Comparison of ENCODE assay signal across 8 cellular contexts in the genomic region with DNA sequence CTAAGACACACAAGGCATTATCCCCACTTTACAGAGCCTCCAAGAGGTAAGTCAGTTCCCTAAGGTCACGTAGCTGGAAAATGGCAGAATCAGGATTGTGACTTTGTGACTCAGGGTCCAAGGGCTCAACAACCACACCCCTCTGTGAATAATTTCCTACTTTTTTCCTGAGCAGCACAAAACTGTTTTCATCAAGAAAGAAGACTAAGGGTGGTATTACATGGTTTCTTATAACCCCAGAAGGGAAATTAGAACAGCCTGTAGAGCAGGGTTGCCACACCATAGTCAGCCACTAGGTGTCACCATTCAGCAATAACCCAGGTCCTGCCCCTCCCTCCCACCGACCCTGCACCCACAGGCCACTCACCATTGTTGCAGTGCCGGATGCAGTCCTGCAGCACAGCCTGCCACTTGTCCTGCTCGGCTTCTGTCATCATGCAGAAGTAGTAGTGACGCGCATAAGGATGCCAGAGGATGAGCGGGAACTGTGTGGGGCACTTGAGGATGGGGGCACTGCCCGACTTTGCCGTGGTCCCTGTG.
DNase-seq lines count a peak whose midpoint lies in the region; ATAC-seq and TF ChIP-seq lines count a peak whose summit lies in the region.

No MANE protein-coding gene starts in this region.

- H2AFZ ChIP-seq in neural cell (ENCODE audit: low read depth, low read length) = no peak overlapping the region

- H3K4me3 ChIP-seq in astrocyte of the spinal cord (ENCODE audit: low read depth, low read length) (no peak overlapping the region), neural cell (ENCODE audit: low read length) (no peak overlapping the region)

- H3K4me2 ChIP-seq in neural cell (ENCODE audit: low read length) = no peak overlapping the region

- in situ Hi-C loops in astrocyte of the spinal cord (cut with HindIII; ENCODE audit: low sequenced_read_pairs) = no loop called here

- H3K27me3 Mint-ChIP-seq in activated T-helper 2 cell treated with anti-CD3 and anti-CD28 coated beads, Interferon-gamma antibody, Interleukin-2, Interleukin-4, amounts not matched to agents 10 μg/mL and 5 μg/mL and 100 μg/mL, durations not matched to agents 14 hours and 24 hours and 36 hours (ENCODE audit: low read depth) = no peaks in the 10 kb centered on the region

- TF ChIP-seq EP300 in neural cell (conservative IDR thresholded peaks at IDR 0.05; ENCODE audit: poor library complexity, severe bottlenecking) = no peak

- peaks cover 59% of the 10 kb centered on the region for H3K36me3 Mint-ChIP-seq in activated T-helper 2 cell treated with anti-CD3 and anti-CD28 coated beads, Interferon-gamma antibody, Interleukin-2, Interleukin-4, amounts not matched to agents 10 μg/mL and 5 μg/mL and 100 μg/mL, durations not matched to agents 14 hours and 24 hours and 36 hours (ENCODE audit: low read depth)

- intact Hi-C loops in activated T-helper 2 cell treated with anti-CD3 and anti-CD28 coated beads, Interferon-gamma antibody, Interleukin-2, Interleukin-4, amounts not matched to agents 10 μg/mL and 5 μg/mL and 100 μg/mL, durations not matched to agents 14 hours and 24 hours and 36 hours (cut with micrococcal nuclease) = no loop called here

- H3K9me3 Mint-ChIP-seq in activated T-helper 2 cell treated with anti-CD3 and anti-CD28 coated beads, Interferon-gamma antibody, Interleukin-2, Interleukin-4, amounts not matched to agents 10 μg/mL and 5 μg/mL and 100 μg/mL, durations not matched to agents 14 hours and 24 hours and 36 hours = peaks cover 34% of the 10 kb centered on the region

- no peaks in the 10 kb centered on the region for H3K9me2 ChIP-seq in neural cell (ENCODE audit: insufficient read depth, low read length)

- H3K79me2 ChIP-seq in neural cell (replicated peaks; ENCODE audit: insufficient read depth, low read length) = no peaks in the 10 kb centered on the region

- peaks cover 5% of the 10 kb centered on the region for H3K9me3 ChIP-seq in neural cell (ENCODE audit: low read length)

- peak; percentile 61 for TF ChIP-seq CTCF in astrocyte of the spinal cord (IDR thresholded peaks at IDR 0.05; ENCODE audit: low read depth, low read length)
- TF ChIP-seq CTCF in neural cell (IDR thresholded peaks at IDR 0.05; ENCODE audit: poor library complexity, severe bottlenecking) = peak; percentile 42

- H3K4me1 Mint-ChIP-seq in activated T-helper 2 cell treated with anti-CD3 and anti-CD28 coated beads, Interferon-gamma antibody, Interleukin-2, Interleukin-4, amounts not matched to agents 10 μg/mL and 5 μg/mL and 100 μg/mL, durations not matched to agents 14 hours and 24 hours and 36 hours (ENCODE audit: low read depth) = peaks cover 2% of the 10 kb centered on the region

- no peak overlapping the region for H3K27ac Mint-ChIP-seq in activated T-helper 2 cell treated with anti-CD3 and anti-CD28 coated beads, Interferon-gamma antibody, Interleukin-2, Interleukin-4, amounts not matched to agents 10 μg/mL and 5 μg/mL and 100 μg/mL, durations not matched to agents 14 hours and 24 hours and 36 hours

- H3K27ac ChIP-seq in neural cell (ENCODE audit: low read length) = no peak overlapping the region

- no peak overlapping the region for H3K9ac ChIP-seq in neural cell (ENCODE audit: low read length)

- DNase-seq in EL (peak; percentile 48), M059J (ENCODE audit: low read depth) (peak; percentile 43), astrocyte of the spinal cord (ENCODE audit: low read depth, low spot score) (peak; percentile 41), medulla oblongata (ENCODE audit: extremely low spot score) (no peak)
- no peak for DNase-seq in activated T-helper 2 cell treated with anti-CD3 and anti-CD28 coated beads, Interferon-gamma antibody, Interleukin-2, Interleukin-4, amounts not matched to agents 10 μg/mL and 5 μg/mL and 100 μg/mL, durations not matched to agents 14 hours and 24 hours and 36 hours (ENCODE audit: low spot score)

- H3F3A ChIP-seq in neural cell (ENCODE audit: insufficient read depth, low read length, poor library complexity, severe bottlenecking) = no peaks in the 10 kb centered on the region

- H3K27me3 ChIP-seq in neural cell (ENCODE audit: insufficient read depth, low read depth, low read length) = no peaks in the 10 kb centered on the region

- H4K20me1 ChIP-seq in neural cell (ENCODE audit: insufficient read depth) = no peaks in the 10 kb centered on the region

- no peak for TF ChIP-seq RAD21 in neural cell (conservative IDR thresholded peaks at IDR 0.05)

- H3K4me3 Mint-ChIP-seq in activated T-helper 2 cell treated with anti-CD3 and anti-CD28 coated beads, Interferon-gamma antibody, Interleukin-2, Interleukin-4, amounts not matched to agents 10 μg/mL and 5 μg/mL and 100 μg/mL, durations not matched to agents 14 hours and 24 hours and 36 hours (ENCODE audit: low read depth) = no peak overlapping the region

- peaks cover 16% of the 10 kb centered on the region for H3K36me3 ChIP-seq in neural cell (ENCODE audit: insufficient read depth, low read length)

- ATAC-seq in GM19397 (IDR thresholded peaks at IDR 0.05; ENCODE audit: unreplicated experiment) (no peak), HG03571 (IDR thresholded peaks at IDR 0.05; ENCODE audit: unreplicated experiment) (no peak)

TF ChIP-seq in neural cell, 6 proteins besides CTCF, POLR2A, EP300 and RAD21:
- TF ChIP-seq, protein P1, sequence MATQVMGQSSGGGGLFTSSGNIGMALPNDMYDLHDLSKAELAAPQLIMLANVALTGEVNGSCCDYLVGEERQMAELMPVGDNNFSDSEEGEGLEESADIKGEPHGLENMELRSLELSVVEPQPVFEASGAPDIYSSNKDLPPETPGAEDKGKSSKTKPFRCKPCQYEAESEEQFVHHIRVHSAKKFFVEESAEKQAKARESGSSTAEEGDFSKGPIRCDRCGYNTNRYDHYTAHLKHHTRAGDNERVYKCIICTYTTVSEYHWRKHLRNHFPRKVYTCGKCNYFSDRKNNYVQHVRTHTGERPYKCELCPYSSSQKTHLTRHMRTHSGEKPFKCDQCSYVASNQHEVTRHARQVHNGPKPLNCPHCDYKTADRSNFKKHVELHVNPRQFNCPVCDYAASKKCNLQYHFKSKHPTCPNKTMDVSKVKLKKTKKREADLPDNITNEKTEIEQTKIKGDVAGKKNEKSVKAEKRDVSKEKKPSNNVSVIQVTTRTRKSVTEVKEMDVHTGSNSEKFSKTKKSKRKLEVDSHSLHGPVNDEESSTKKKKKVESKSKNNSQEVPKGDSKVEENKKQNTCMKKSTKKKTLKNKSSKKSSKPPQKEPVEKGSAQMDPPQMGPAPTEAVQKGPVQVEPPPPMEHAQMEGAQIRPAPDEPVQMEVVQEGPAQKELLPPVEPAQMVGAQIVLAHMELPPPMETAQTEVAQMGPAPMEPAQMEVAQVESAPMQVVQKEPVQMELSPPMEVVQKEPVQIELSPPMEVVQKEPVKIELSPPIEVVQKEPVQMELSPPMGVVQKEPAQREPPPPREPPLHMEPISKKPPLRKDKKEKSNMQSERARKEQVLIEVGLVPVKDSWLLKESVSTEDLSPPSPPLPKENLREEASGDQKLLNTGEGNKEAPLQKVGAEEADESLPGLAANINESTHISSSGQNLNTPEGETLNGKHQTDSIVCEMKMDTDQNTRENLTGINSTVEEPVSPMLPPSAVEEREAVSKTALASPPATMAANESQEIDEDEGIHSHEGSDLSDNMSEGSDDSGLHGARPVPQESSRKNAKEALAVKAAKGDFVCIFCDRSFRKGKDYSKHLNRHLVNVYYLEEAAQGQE (IDR thresholded peaks at IDR 0.05; ENCODE audit: borderline replicate concordance) = no peak
- no peak for TF ChIP-seq POLR2AphosphoS5 (IDR thresholded peaks at IDR 0.05)

Comparison
In these comparisons a context has a peak if more than half of its experiments do, and no peak if none do; other contexts are left out.
1. DNase-seq: peak in EL (single experiment), M059J (single experiment) and astrocyte of the spinal cord (single experiment); none in activated T-helper 2 cell treated with anti-CD3 and anti-CD28 coated beads, Interferon-gamma antibody, Interleukin-2, Interleukin-4, amounts not matched to agents 10 μg/mL and 5 μg/mL and 100 μg/mL, durations not matched to agents 14 hours and 24 hours and 36 hours (single experiment) and medulla oblongata (single experiment).